Comparison of ENCODE assay signal across 9 cellular contexts in genomic region chr9:129570450-129571297, GRCh38. TPM values are rescaled to one million over a fixed set of nuclear protein-coding genes. Genes with fewer than 3 reads are reported as not detected.
A peak's percentile ranks its signal among the peaks of the same experiment; 100 is the strongest.
DNase-seq lines count a peak whose midpoint lies in the region; ATAC-seq and TF ChIP-seq lines count a peak whose summit lies in the region.
"Had no signal": no experiment of that assay in that cellular context is flagged by ENCODE, and none has a peak within 500 bp of the region (broad histone marks: within the 10 kb centered on the region; RNA-seq: fewer than 3 reads in every experiment).

No MANE protein-coding gene starts in this region.

- H3K27ac ChIP-seq in KMS-11 = peak overlapping the region; percentile 15; the same call in 1 of the 2 replicates
- H3K27ac ChIP-seq in lung (ENCODE audit: low read depth in 1 of 2, low read length in 1 of 2) = peak overlapping the region in 1 of 2 donors; percentile 52
- peak overlapping the region; percentile 58 to 66 for H3K27ac ChIP-seq in aorta (ENCODE audit: low read depth in 1 of 2, low read length in 2 of 2)

- TF ChIP-seq CTCF in Caco-2 (IDR thresholded peaks at IDR 0.05; ENCODE audit: insufficient read depth in 1 of 2, low read depth in 1 of 2, low read length in 1 of 2, severe bottlenecking in 1 of 2, unreplicated experiment in 1 of 2) = no peak
- no peak for TF ChIP-seq CTCF in KMS-11 (conservative IDR thresholded peaks at IDR 0.05; ENCODE audit: low read depth, low read length)
- TF ChIP-seq CTCF in lung (IDR thresholded peaks at IDR 0.05; ENCODE audit: control extremely low read depth, extremely low read depth) = no peak

- H3K4me3 Mint-ChIP-seq in Caco-2 (ENCODE audit: unreplicated experiment) = peak overlapping the region; percentile 20

- DNase-seq in Caco-2 (peak; percentile 56 to 74), cerebellar cortex (ENCODE audit: low spot score) (peak; percentile 70), lung (ENCODE audit: low spot score) (peak; percentile 46), aorta (peak; percentile 87 to 91), COLO829 (ENCODE audit: low spot score) (no peak)

- peak overlapping the region; percentile 25; the same call in 1 of the 2 replicates for H2AFZ ChIP-seq in KMS-11 (ENCODE audit: low read depth)

- H3K4me1 Mint-ChIP-seq in Caco-2 (ENCODE audit: low read depth, unreplicated experiment) = peaks cover 27% of the 10 kb centered on the region

- no TSS peak for BruUV-seq in Caco-2 (replicated peaks; lab: Mats Ljungman, UMichigan)

- POLR2A ChIA-PET in Caco-2 (lab: Charles Lee) = interaction anchor here (1.0 kb wide), 1 partner anchor 13 kb away, joined by 4 read pairs; no protein-coding TSS in a partner anchor

- peaks cover 17% of the 10 kb centered on the region for H3K36me3 Mint-ChIP-seq in Caco-2 (ENCODE audit: insufficient read depth, unreplicated experiment)

- no peaks in the 10 kb centered on the region for H3K27me3 Mint-ChIP-seq in Caco-2 (ENCODE audit: insufficient read depth, unreplicated experiment)

- H3K36me3 ChIP-seq in Caco-2 (ENCODE audit: control insufficient read depth, insufficient read depth, low read length) (no peaks in the 10 kb centered on the region), KMS-11 (ENCODE audit: insufficient read depth) (no peaks in the 10 kb centered on the region), lung (ENCODE audit: control insufficient read depth in 2 of 2, insufficient read depth in 2 of 2, low read length in 2 of 2) (no peaks in the 10 kb centered on the region), aorta (ENCODE audit: control insufficient read depth in 1 of 2, insufficient read depth in 2 of 2, low read length in 1 of 2) (no peaks in the 10 kb centered on the region)

- H3K27ac Mint-ChIP-seq in Caco-2 (ENCODE audit: unreplicated experiment) = peak overlapping the region; percentile 88

- H3K4me3 ChIP-seq in Caco-2 (ENCODE audit: low read depth, low read length) (no peak overlapping the region), KMS-11 (IDR thresholded peaks at IDR 0.05; ENCODE audit: insufficient read depth, low read depth, low read length) (no peak overlapping the region), lung (no peak overlapping the region), aorta (ENCODE audit: low read length in 2 of 2) (no peak overlapping the region)

- H3K9me3 ChIP-seq in Caco-2 (0 out of 2 replicates have a peak, but pooled peaks cover 4% of the 10 kb centered on the region), lung (ENCODE audit: control insufficient read depth in 2 of 2, insufficient read depth in 1 of 2, low read length in 1 of 2) (no peaks in the 10 kb centered on the region), aorta (ENCODE audit: control insufficient read depth, low read length) (no peaks in the 10 kb centered on the region)

- H3K79me2 ChIP-seq in KMS-11 (ENCODE audit: insufficient read depth, low read depth) = no peaks in the 10 kb centered on the region

- H4K20me1 ChIP-seq in KMS-11 (ENCODE audit: insufficient read depth) = no peaks in the 10 kb centered on the region

- 46 to 55% methylated on average over 14 of the region's 14 CpGs for WGBS in lung, 2 donors
- WGBS in aorta, 2 donors = 40 to 43% methylated on average over 14 of the region's 14 CpGs

- ATAC-seq in lung (ENCODE audit: insufficient read depth, low FRiP score) (no peak), aorta (ENCODE audit: low FRiP score) (peak; percentile 51), GM21526 (IDR thresholded peaks at IDR 0.05; ENCODE audit: low FRiP score, unreplicated experiment) (no peak), HG03521 (IDR thresholded peaks at IDR 0.05; ENCODE audit: unreplicated experiment) (no peak)

- CTCF ChIA-PET in Caco-2 (lab: Charles Lee) = interaction anchor here (0.6 to 1.4 kb wide), 2 partner anchors 74 kb away, joined by 3 to 4 read pairs; no protein-coding TSS in a partner anchor

- H3K9me3 Mint-ChIP-seq in Caco-2 (ENCODE audit: unreplicated experiment) = peaks cover 10% of the 10 kb centered on the region

- peak overlapping the region; percentile 5; the same call in 1 of the 2 replicates for H3K4me2 ChIP-seq in KMS-11

- intact Hi-C loops in Caco-2 (cut with micrococcal nuclease; ENCODE audit: unreplicated experiment) (no loop called here), aorta (cut with DNase I) (loop anchor here in 1 of 2 donors (2.0 kb wide), 1 partner anchor 74 kb away; no protein-coding TSS in a partner anchor)

- peaks cover 31% of the 10 kb centered on the region for H3K4me1 ChIP-seq in Caco-2
- peaks cover 26% of the 10 kb centered on the region for H3K4me1 ChIP-seq in KMS-11 (ENCODE audit: low read depth, poor library complexity, severe bottlenecking)
- H3K4me1 ChIP-seq in lung (ENCODE audit: control insufficient read depth in 2 of 2, insufficient read depth in 2 of 2, low read length in 2 of 2) = peaks cover 0 to 13% of the 10 kb centered on the region in 2 donors
- H3K4me1 ChIP-seq in aorta (ENCODE audit: control insufficient read depth in 1 of 2, insufficient read depth in 2 of 2, low read length in 2 of 2) = no peaks in the 10 kb centered on the region

- no peaks in the 10 kb centered on the region for H3K27me3 ChIP-seq in Caco-2 (replicated peaks; ENCODE audit: control insufficient read depth, insufficient read depth, low read length)
- H3K27me3 ChIP-seq in KMS-11 (ENCODE audit: insufficient read depth, low read depth) = no peaks in the 10 kb centered on the region
- H3K27me3 ChIP-seq in lung (ENCODE audit: control insufficient read depth, insufficient read depth) = no peaks in the 10 kb centered on the region
- no peaks in the 10 kb centered on the region for H3K27me3 ChIP-seq in aorta (ENCODE audit: control insufficient read depth in 1 of 2, insufficient read depth in 2 of 2, low read length in 1 of 2)

- no peak overlapping the region; the same call in 1 of the 2 replicates for H3K9ac ChIP-seq in KMS-11

RNA-seq across cellular contexts. Expression of gene C9orf50, which starts 50.2 kb away (rescaled TPM):
- not detected in 2 replicates for total RNA-seq in Caco-2 (2022)
- under 1 TPM; 0.15 to 0.28 TPM for total RNA-seq in lung
- polyA plus RNA-seq in lung = not detected
- total RNA-seq in aorta = under 1 TPM; 0.30 to 0.62 TPM
- 1 to 10 TPM in 1 of 2 donors, not detected in 1; 4.8 TPM for polyA plus RNA-seq in aorta
- total RNA-seq: pulmonary artery endothelial cell had no signal

RNA-seq across cellular contexts. Expression of gene NTMT1, which starts 55.3 kb away (rescaled TPM):
- total RNA-seq in Caco-2 (2022) (44.1 and 51.6 TPM in 2 replicates), lung (10 to 100 TPM; 14.3 to 30.1 TPM), aorta (10 to 100 TPM; 22.7 to 25.6 TPM)
- polyA plus RNA-seq in lung (10 to 100 TPM; 36.3 to 54.7 TPM), aorta (10 to 100 TPM; 34.3 to 41.1 TPM)
